20 cellular contexts compared by ENCODE assay signal in genomic region chr12:26654623-26655022, GRCh38.
DNase-seq lines count a peak whose midpoint lies in the region; ATAC-seq and TF ChIP-seq lines count a peak whose summit lies in the region.
"Had no signal": no experiment of that assay in that cellular context is flagged by ENCODE, and none has a peak within 500 bp of the region (broad histone marks: within the 10 kb centered on the region; RNA-seq: fewer than 3 reads in every experiment).

No MANE protein-coding gene starts in this region.

- H3K9ac ChIP-seq in IMR-90 (ENCODE audit: low read depth, low read length), result no peak overlapping the region
- H3K9ac ChIP-seq: GM23248 had no signal

- peaks cover 1% of the 10 kb centered on the region; the same call in 1 of the 2 replicates for H3K36me3 ChIP-seq in IMR-90 (ENCODE audit: control insufficient read depth, insufficient read depth, low read length)
- H3K36me3 ChIP-seq in right lobe of liver, result peaks cover 0 to 65% (median 5%) of the 10 kb centered on the region in 4 donors
- peaks cover 10 to 43% (median 21%) of the 10 kb centered on the region in 4 donors for H3K36me3 ChIP-seq in upper lobe of left lung
- H3K36me3 ChIP-seq: BE2C had no signal

- H3K4me1 Mint-ChIP-seq in immature natural killer cell, result no peaks in the 10 kb centered on the region
- H3K4me1 Mint-ChIP-seq: CD4-positive, CD25-positive, alpha-beta regulatory T cell; CD8-positive, alpha-beta memory T cell had no signal

- H3K9me3 ChIP-seq in IMR-90 (ENCODE audit: control insufficient read depth, insufficient read depth, low read length), result no peaks in the 10 kb centered on the region
- no peaks in the 10 kb centered on the region for H3K9me3 ChIP-seq in right lobe of liver
- no peaks in the 10 kb centered on the region for H3K9me3 ChIP-seq in upper lobe of left lung
- H3K9me3 ChIP-seq: BE2C had no signal

- no peak for TF ChIP-seq POLR2A in IMR-90 (IDR thresholded peaks at IDR 0.05; ENCODE audit: low read depth, low read length)
- no peak for TF ChIP-seq POLR2A in right lobe of liver (IDR thresholded peaks at IDR 0.05)
- TF ChIP-seq POLR2A in upper lobe of left lung (IDR thresholded peaks at IDR 0.05), result no peak

- H3K4me1 ChIP-seq in IMR-90 (ENCODE audit: control insufficient read depth, insufficient read depth, low read length) (no peaks in the 10 kb centered on the region), right lobe of liver (peaks cover 0 to 5% (median 0%) of the 10 kb centered on the region in 4 donors), upper lobe of left lung (no peaks in the 10 kb centered on the region)
- H3K4me1 ChIP-seq: BE2C had no signal

- no peak overlapping the region for H2BK15ac ChIP-seq in IMR-90 (ENCODE audit: low read depth, low read length)

- H3K9me3 Mint-ChIP-seq in immature natural killer cell, result peaks cover 0 to 8% (median 2%) of the 10 kb centered on the region in 6 donors
- H3K9me3 Mint-ChIP-seq: HFFc6 had no signal

- no peak overlapping the region for H2BK5ac ChIP-seq in IMR-90 (ENCODE audit: low read depth, low read length, poor library complexity, severe bottlenecking)

- no peak for TF ChIP-seq CTCF in IMR-90 (conservative IDR thresholded peaks at IDR 0.05; ENCODE audit: low read depth, low read length)
- no peak for TF ChIP-seq CTCF in right lobe of liver (IDR thresholded peaks at IDR 0.05)
- no peak for TF ChIP-seq CTCF in upper lobe of left lung (IDR thresholded peaks at IDR 0.05)

- ATAC-seq in IMR-90 (ENCODE audit: low read depth), result no peak
- peak in 3 of 4 donors; percentile 31 to 57 (median 42) for ATAC-seq in right lobe of liver
- ATAC-seq in upper lobe of left lung (ENCODE audit: low FRiP score in 2 of 2), result no peak

- H3K4ac ChIP-seq in IMR-90 (ENCODE audit: low read depth, low read length), result no peak overlapping the region

- H2AK9ac ChIP-seq in IMR-90 (replicated peaks; ENCODE audit: low read depth, low read length, poor library complexity), result no peak overlapping the region

- no peaks in the 10 kb centered on the region for H3K79me1 ChIP-seq in IMR-90 (ENCODE audit: low read depth in 1 of 2, low read length in 2 of 2)

- H2BK120ac ChIP-seq in IMR-90 (ENCODE audit: low read depth, low read length), result no peak overlapping the region

- H3K4me3 ChIP-seq in IMR-90 (ENCODE audit: insufficient read depth, low read depth, low read length) (no peak overlapping the region), right lobe of liver (no peak overlapping the region), upper lobe of left lung (no peak overlapping the region)
- H3K4me3 ChIP-seq: GM23248 had no signal

- DNase-seq in IMR-90, result no peak
- DNase-seq in cerebellum (ENCODE audit: low spot score), result peak; percentile 2
- peak in 1 of 3 donors; percentile 53 for DNase-seq in right lobe of liver
- DNase-seq in head of caudate nucleus, result no peak
- no peak for DNase-seq in immature natural killer cell
- no peak for DNase-seq in DMS53 treated with DMSO at 0.1 percent for 48 hours (lab: John Stamatoyannopoulos, UW; ENCODE audit: unreplicated experiment)
- no peak for DNase-seq in upper lobe of left lung
- DNase-seq: ACHN; BE2C; C1 segment of cervical spinal cord; CD4-positive, CD25-positive, alpha-beta regulatory T cell; CD8-positive, alpha-beta memory T cell; COR-L47; DMS 273 treated with DMSO at 0.1 percent for 48 hours; DMS53; GDM1; GM23248; HCEC 1CT; HFFc6; KBM-7 had no signal

- H3K27ac Mint-ChIP-seq in immature natural killer cell, result no peak overlapping the region
- H3K27ac Mint-ChIP-seq: HFFc6 had no signal

- POLR2A ChIA-PET in IMR-90 (lab: Charles Lee; ENCODE audit: unreplicated experiment), result no interaction called here

- TF ChIP-seq EP300 in upper lobe of left lung (IDR thresholded peaks at IDR 0.05), result no peak

- H3K9me1 ChIP-seq in IMR-90 (ENCODE audit: insufficient read depth, low read length), result no peaks in the 10 kb centered on the region; the same call in 1 of the 2 replicates

- CTCF ChIA-PET in IMR-90 (lab: Yijun Ruan, JAX), result interaction anchor here (0.6 kb wide), 1 partner anchor 557 kb away, joined by 3 read pairs; no protein-coding TSS in a partner anchor

- no peak overlapping the region for H2AFZ ChIP-seq in IMR-90 (replicated peaks; ENCODE audit: low read length, poor library complexity)
- H2AFZ ChIP-seq: GM23248 had no signal

- H3K23ac ChIP-seq in IMR-90 (ENCODE audit: low read depth, low read length), result no peak overlapping the region

- no peak overlapping the region for H2BK20ac ChIP-seq in IMR-90 (ENCODE audit: low read depth, low read length)

- no peak overlapping the region for H3K18ac ChIP-seq in IMR-90 (ENCODE audit: low read depth, low read length)

- no peak overlapping the region for H3K56ac ChIP-seq in IMR-90 (ENCODE audit: extremely low read depth, insufficient read depth, low read length)

- H4K8ac ChIP-seq in IMR-90 (ENCODE audit: low read depth in 2 of 2, low read length in 2 of 2), result no peak overlapping the region

- no peak overlapping the region for H4K5ac ChIP-seq in IMR-90 (ENCODE audit: low read depth, low read length)

- BruUV-seq in IMR-90 (replicated peaks; lab: Mats Ljungman, UMichigan), result no TSS peak

- in situ Hi-C loops in IMR-90 (cut with MboI; ENCODE audit: low sequenced_read_pairs), result loop anchor here (10.0 kb wide), 1 partner anchor 530 kb away; the partner anchor contains the start of gene BHLHE41

- peak overlapping the region; percentile 33; the same call in 1 of the 2 replicates for H2AK5ac ChIP-seq in IMR-90 (ENCODE audit: low read depth, low read length)

- no peaks in the 10 kb centered on the region for H4K20me1 ChIP-seq in IMR-90 (ENCODE audit: insufficient read depth, low read length)

- H3K27me3 ChIP-seq in IMR-90 (ENCODE audit: control insufficient read depth, insufficient read depth, low read length), result no peaks in the 10 kb centered on the region
- no peaks in the 10 kb centered on the region for H3K27me3 ChIP-seq in right lobe of liver
- no peaks in the 10 kb centered on the region for H3K27me3 ChIP-seq in upper lobe of left lung
- H3K27me3 ChIP-seq: BE2C had no signal

- no peak overlapping the region for H4K91ac ChIP-seq in IMR-90 (ENCODE audit: insufficient read depth, low read depth, low read length)

- no peak for TF ChIP-seq RAD21 in IMR-90 (IDR thresholded peaks at IDR 0.05; ENCODE audit: low read length)

- peaks cover 59 to 79% (median 62%) of the 10 kb centered on the region in 3 donors for H3K36me3 Mint-ChIP-seq in immature natural killer cell

- no peaks in the 10 kb centered on the region for H3K27me3 Mint-ChIP-seq in immature natural killer cell (ENCODE audit: low read depth in 3 of 3)
- H3K27me3 Mint-ChIP-seq: CD4-positive, CD25-positive, alpha-beta regulatory T cell had no signal

- H3K4me3 Mint-ChIP-seq in immature natural killer cell, result no peak overlapping the region
- H3K4me3 Mint-ChIP-seq: CD4-positive, CD25-positive, alpha-beta regulatory T cell; CD8-positive, alpha-beta memory T cell; HFFc6 had no signal

- no peak overlapping the region for H3K27ac ChIP-seq in IMR-90 (ENCODE audit: insufficient read depth, low read length)
- no peak overlapping the region for H3K27ac ChIP-seq in right lobe of liver
- H3K27ac ChIP-seq in upper lobe of left lung, result no peak overlapping the region
- H3K27ac ChIP-seq: GM23248 had no signal

- intact Hi-C loops in IMR-90 (cut with micrococcal nuclease), result loop anchor here (5.0 kb wide), 2 partner anchors 48 to 457 kb away; partner anchors contain the start of gene SSPN
- intact Hi-C loops in right lobe of liver (cut with DNase I), result no loop called here
- intact Hi-C loops in head of caudate nucleus (cut with DNase I), result no loop called here

- H3K4me2 ChIP-seq in IMR-90 (ENCODE audit: low read depth, low read length), result no peak overlapping the region

- no peak overlapping the region for H3K14ac ChIP-seq in IMR-90 (replicated peaks; ENCODE audit: low read depth, low read length)

- dilution Hi-C loops in IMR-90 (cut with HindIII; ENCODE audit: low sequenced_read_pairs, unreplicated experiment), result no loop called here

TF ChIP-seq in IMR-90, 13 proteins besides CTCF, POLR2A, EP300 and RAD21:
- no peak for TF ChIP-seq SMC3 (IDR thresholded peaks at IDR 0.05; ENCODE audit: low read depth, low read length)

Comparison
In these comparisons a context has a peak if more than half of its experiments do, and no peak if none do; other contexts are left out.
1. ATAC-seq: peak in right lobe of liver (3 of 4); none in IMR-90 (single experiment) and upper lobe of left lung (0 of 2).